Comparison of ENCODE assay signal across 16 cellular contexts in the genomic region with DNA sequence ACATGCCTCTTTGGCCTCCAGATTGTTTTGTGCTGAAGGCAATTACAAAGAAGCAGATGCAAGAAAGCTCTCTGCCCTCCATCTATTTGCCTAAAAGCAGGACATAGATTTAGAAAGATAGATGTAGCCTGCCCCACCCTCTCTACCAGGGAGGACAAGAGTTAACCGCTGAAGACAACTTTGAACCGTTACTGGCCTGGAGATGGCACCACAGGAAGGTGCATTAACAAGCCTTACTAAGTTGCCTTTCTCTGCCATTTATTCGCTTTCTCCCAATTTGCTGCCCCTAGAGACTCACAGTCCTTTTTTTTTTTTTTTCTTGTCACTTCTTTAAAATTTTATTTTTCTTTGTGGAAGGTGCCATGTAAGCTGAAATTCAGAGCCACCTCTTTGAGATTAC. TPM values are rescaled to one million over a fixed set of nuclear protein-coding genes. Genes with fewer than 3 reads are reported as not detected.
DNase-seq lines count a peak whose midpoint lies in the region; ATAC-seq, FAIRE-seq and TF ChIP-seq lines count a peak whose summit lies in the region.
"Had no signal": no experiment of that assay in that cellular context is flagged by ENCODE, and none has a peak within 500 bp of the region (broad histone marks: within the 10 kb centered on the region; RNA-seq: fewer than 3 reads in every experiment).

No MANE protein-coding gene starts in this region.

- CTCF ChIA-PET in HEK293 (lab: Yijun Ruan, JAX), result interaction anchor here (0.7 to 1.9 kb wide), 2 partner anchors 12 to 222 kb away, joined by 4 to 5 read pairs; no protein-coding TSS in a partner anchor

- no peaks in the 10 kb centered on the region for H3K27me3 ChIP-seq in kidney epithelial cell (ENCODE audit: control insufficient read depth, insufficient read depth, low read length)

- 0 out of 2 replicates have a peak, but pooled peaks cover 2% of the 10 kb centered on the region for H3K4me1 ChIP-seq in HEK293 (ENCODE audit: control insufficient read depth, insufficient read depth, low read length)

- peak; percentile 65 for FAIRE-seq in TTC549 (lab: Jason Lieb, UNC)
- FAIRE-seq: GM12891 had no signal

- no peak overlapping the region for H3K27ac ChIP-seq in HEK293 (ENCODE audit: extremely low read depth, low read depth, low read length)

- peak; percentile 23 for DNase-seq in Daoy (ENCODE audit: low read depth)
- no peak for DNase-seq in kidney epithelial cell (ENCODE audit: low read depth)
- no peak for DNase-seq in DMS153 (lab: John Stamatoyannopoulos, UW)
- DNase-seq in GM20000 (ENCODE audit: low spot score), result no peak
- DNase-seq: activated CD4-positive, alpha-beta T cell treated with anti-CD3 and anti-CD28 coated beads, Interleukin-2, amount 50 U/mL, for 4 hours; activated naive CD4-positive, alpha-beta T cell treated with anti-CD3 and anti-CD28 coated beads, Interleukin-2, amount 50 U/mL, for 16 hours; caudate nucleus; CD8-positive, alpha-beta memory T cell; NCI-H2029; T-helper 1 cell had no signal

- POLR2A ChIA-PET in HEK293 (lab: Yijun Ruan, JAX), result no interaction called here

- no peaks in the 10 kb centered on the region for H3K36me3 ChIP-seq in HEK293 (ENCODE audit: control insufficient read depth in 2 of 2, insufficient read depth in 1 of 2, low read length in 2 of 2)
- no peaks in the 10 kb centered on the region for H3K36me3 ChIP-seq in kidney epithelial cell (ENCODE audit: control insufficient read depth, insufficient read depth, low read length)

- peak; percentile 31; the same call in 1 of the 2 replicates for TF ChIP-seq CTCF in HEK293 (tag by site-specific recombination; IDR thresholded peaks at IDR 0.05)
- peak; percentile 7 for TF ChIP-seq CTCF in kidney epithelial cell (IDR thresholded peaks at IDR 0.05; ENCODE audit: insufficient read depth, low read length, poor library complexity, severe bottlenecking)
- no peak for TF ChIP-seq CTCF in GM20000 (IDR thresholded peaks at IDR 0.05; ENCODE audit: extremely low read depth, missing control alignments)

- H3K4me3 ChIP-seq in HEK293 (ENCODE audit: low read depth, low read length), result no peak overlapping the region
- H3K4me3 ChIP-seq in kidney epithelial cell (ENCODE audit: low read depth, low read length), result no peak overlapping the region

- no peaks in the 10 kb centered on the region for H3K9me3 ChIP-seq in HEK293 (ENCODE audit: control insufficient read depth, insufficient read depth, low read depth, low read length)

- ATAC-seq in GM19395 (IDR thresholded peaks at IDR 0.05; ENCODE audit: unreplicated experiment) (no peak), GM18909 (IDR thresholded peaks at IDR 0.05; ENCODE audit: poor library complexity, unreplicated experiment) (no peak)
- ATAC-seq: sciatic nerve had no signal

TF ChIP-seq in HEK293, 187 proteins besides CTCF, POLR2A, EP300 and RAD21:
- TF ChIP-seq ZNF157 (tag by site-specific recombination; IDR thresholded peaks at IDR 0.05) (no peak), ZNF654 (tag by site-specific recombination; IDR thresholded peaks at IDR 0.05; ENCODE audit: low read depth) (0 out of 2 replicates have a peak, but pooled peaks have one; percentile 12), ZNF184 (tag by site-specific recombination; IDR thresholded peaks at IDR 0.05) (no peak), ZNF18 (tag by site-specific recombination; IDR thresholded peaks at IDR 0.05) (no peak)

RNA-seq across cellular contexts. Expression of gene RMDN2, which starts 28.8 kb away (rescaled TPM):
- 7.4 and 11.4 TPM in 2 replicates for total RNA-seq in Daoy (2014; rRNA removed; shearing (Covaris generic))
- total RNA-seq in kidney epithelial cell, result 2.7 and 4.7 TPM in 2 replicates
